Comparison of ENCODE assay signal across 10 cellular contexts in the genomic region with DNA sequence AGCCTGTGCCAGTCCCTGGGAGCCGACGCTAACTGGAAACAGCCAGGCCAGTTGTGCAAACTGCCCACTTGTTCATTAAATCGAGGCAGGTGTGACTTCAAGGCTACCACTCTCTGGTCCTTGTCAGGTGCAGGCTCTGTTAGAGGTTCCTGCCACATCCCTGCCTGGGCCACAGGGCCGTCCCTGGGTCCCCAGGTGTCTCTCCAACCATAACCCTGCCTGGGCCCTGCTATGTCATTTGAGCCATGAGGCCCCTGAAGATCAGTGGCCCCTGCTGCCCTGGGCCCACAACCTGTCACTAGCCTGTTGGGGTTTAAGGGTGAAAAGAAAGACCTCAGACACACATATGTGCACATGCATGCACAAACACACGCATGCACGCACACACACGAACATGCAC.
DNase-seq lines count a peak whose midpoint lies in the region; ATAC-seq and TF ChIP-seq lines count a peak whose summit lies in the region.
"Had no signal": no experiment of that assay in that cellular context is flagged by ENCODE, and none has a peak within 500 bp of the region (broad histone marks: within the 10 kb centered on the region; RNA-seq: fewer than 3 reads in every experiment).

No MANE protein-coding gene starts in this region.

- ATAC-seq in activated B cell treated with CpG ODN at 0.5 μM for 24 hours (ENCODE audit: low read depth) (no peak), GM18909 (IDR thresholded peaks at IDR 0.05; ENCODE audit: poor library complexity, unreplicated experiment) (no peak)
- no peak for ATAC-seq in stimulated activated naive B cell treated with anti-CD40 and anti-IgM and Interleukin-4, amounts not matched to agents 10 μg/mL and 1 μg/mL and 100 μg/mL, for 72 hours (replicated peaks)

- H3K27me3 Mint-ChIP-seq in HFFc6 (ENCODE audit: insufficient read depth) (peaks cover 2% of the 10 kb centered on the region), activated B cell treated with CpG ODN at 0.5 μM for 24 hours (no peaks in the 10 kb centered on the region), mesothelial cell of epicardium (ENCODE audit: low read depth) (no peaks in the 10 kb centered on the region)
- peaks cover under 1% of the 10 kb centered on the region in 2 donors for H3K27me3 Mint-ChIP-seq in stimulated activated naive B cell treated with anti-CD40 and anti-IgM and Interleukin-4, amounts not matched to agents 10 μg/mL and 1 μg/mL and 100 μg/mL, for 72 hours

- POLR2A ChIA-PET in activated B cell treated with CpG ODN at 0.5 μM for 24 hours (lab: Charles Lee), result no interaction called here

- H3K4me3 Mint-ChIP-seq in HFFc6, result 0 out of 2 replicates have a peak overlapping the region, but pooled peaks have one; percentile 81
- peak overlapping the region; percentile 80 for H3K4me3 Mint-ChIP-seq in activated B cell treated with CpG ODN at 0.5 μM for 24 hours
- H3K4me3 Mint-ChIP-seq in mesothelial cell of epicardium, result peak overlapping the region; percentile 69
- H3K4me3 Mint-ChIP-seq in stimulated activated naive B cell treated with anti-CD40 and anti-IgM and Interleukin-4, amounts not matched to agents 10 μg/mL and 1 μg/mL and 100 μg/mL, for 72 hours, result peak overlapping the region in 1 of 2 donors; percentile 85

- intact Hi-C loops in activated B cell treated with CpG ODN at 0.5 μM for 24 hours (cut with micrococcal nuclease), result loop anchor here (2.0 to 10.0 kb wide), 2 partner anchors 170 to 478 kb away; no protein-coding TSS in a partner anchor

- H3K27ac Mint-ChIP-seq in HFFc6 (no peak overlapping the region), activated B cell treated with CpG ODN at 0.5 μM for 24 hours (no peak overlapping the region), mesothelial cell of epicardium (no peak overlapping the region)
- peak overlapping the region; percentile 42 for H3K27ac Mint-ChIP-seq in stimulated activated naive B cell treated with anti-CD40 and anti-IgM and Interleukin-4, amounts not matched to agents 10 μg/mL and 1 μg/mL and 100 μg/mL, for 72 hours
- H3K27ac Mint-ChIP-seq: CD14-positive monocyte; T-helper 2 cell treated with Interferon-gamma antibody and Interleukin-4, amounts not matched to agents 5 μg/mL and 100 μg/mL, for 36 hours had no signal

- peaks cover 31% of the 10 kb centered on the region for H3K4me1 Mint-ChIP-seq in HFFc6 (ENCODE audit: low read depth)
- H3K4me1 Mint-ChIP-seq in activated B cell treated with CpG ODN at 0.5 μM for 24 hours, result peaks cover 23% of the 10 kb centered on the region
- peaks cover 15% of the 10 kb centered on the region for H3K4me1 Mint-ChIP-seq in mesothelial cell of epicardium
- H3K4me1 Mint-ChIP-seq in stimulated activated naive B cell treated with anti-CD40 and anti-IgM and Interleukin-4, amounts not matched to agents 10 μg/mL and 1 μg/mL and 100 μg/mL, for 72 hours, result peaks cover 31 to 33% of the 10 kb centered on the region in 2 donors

- TF ChIP-seq CTCF in HFFc6 (IDR thresholded peaks at IDR 0.05), result no peak
- TF ChIP-seq CTCF in activated B cell treated with CpG ODN at 0.5 μM for 24 hours (IDR thresholded peaks at IDR 0.05), result no peak
- TF ChIP-seq CTCF in mesothelial cell of epicardium (IDR thresholded peaks at IDR 0.05; ENCODE audit: unreplicated experiment), result no peak

- DNase-seq in HFFc6, result no peak
- DNase-seq in activated B cell treated with CpG ODN at 0.5 μM for 24 hours, result no peak
- DNase-seq in mesothelial cell of epicardium (ENCODE audit: low spot score in 2 of 2, unreplicated experiment in 2 of 2), result no peak
- DNase-seq in stimulated activated naive B cell treated with anti-CD40 and anti-IgM and Interleukin-4, amounts not matched to agents 10 μg/mL and 1 μg/mL and 100 μg/mL, for 72 hours, result no peak
- no peak for DNase-seq in HuH-7.5 (ENCODE audit: low spot score)
- no peak for DNase-seq in stimulated activated CD4-positive, alpha-beta T cell treated with anti-CD3 and anti-CD28 coated beads, Interleukin-4, amount 100 ng/mL, for 1 hour
- DNase-seq: NCI-H524 treated with DMSO at 0.1 percent for 48 hours had no signal

- H3K9me3 Mint-ChIP-seq in HFFc6 (no peaks in the 10 kb centered on the region; the same call in 1 of the 2 replicates), activated B cell treated with CpG ODN at 0.5 μM for 24 hours (peaks cover 6% of the 10 kb centered on the region), mesothelial cell of epicardium (peaks cover 11% of the 10 kb centered on the region)
- H3K9me3 Mint-ChIP-seq in stimulated activated naive B cell treated with anti-CD40 and anti-IgM and Interleukin-4, amounts not matched to agents 10 μg/mL and 1 μg/mL and 100 μg/mL, for 72 hours, result peaks cover 8 to 10% of the 10 kb centered on the region in 2 donors
- H3K9me3 Mint-ChIP-seq: T-helper 2 cell treated with Interferon-gamma antibody and Interleukin-4, amounts not matched to agents 5 μg/mL and 100 μg/mL, for 36 hours had no signal

- H3K36me3 Mint-ChIP-seq in HFFc6 (ENCODE audit: low read depth), result no peaks in the 10 kb centered on the region
- H3K36me3 Mint-ChIP-seq in activated B cell treated with CpG ODN at 0.5 μM for 24 hours (ENCODE audit: low read depth), result no peaks in the 10 kb centered on the region
- peaks cover 8% of the 10 kb centered on the region for H3K36me3 Mint-ChIP-seq in mesothelial cell of epicardium
- H3K36me3 Mint-ChIP-seq in stimulated activated naive B cell treated with anti-CD40 and anti-IgM and Interleukin-4, amounts not matched to agents 10 μg/mL and 1 μg/mL and 100 μg/mL, for 72 hours, result peaks cover 0 to under 1% of the 10 kb centered on the region in 2 donors
- H3K36me3 Mint-ChIP-seq: CD14-positive monocyte had no signal

- CTCF ChIA-PET in activated B cell treated with CpG ODN at 0.5 μM for 24 hours (lab: Charles Lee), result interaction anchor here (1.5 to 2.1 kb wide), 4 partner anchors 10 to 1337 kb away, joined by 5 to 12 read pairs (median 8); no protein-coding TSS in a partner anchor
